25 cellular contexts compared by ENCODE assay signal in the genomic region with DNA sequence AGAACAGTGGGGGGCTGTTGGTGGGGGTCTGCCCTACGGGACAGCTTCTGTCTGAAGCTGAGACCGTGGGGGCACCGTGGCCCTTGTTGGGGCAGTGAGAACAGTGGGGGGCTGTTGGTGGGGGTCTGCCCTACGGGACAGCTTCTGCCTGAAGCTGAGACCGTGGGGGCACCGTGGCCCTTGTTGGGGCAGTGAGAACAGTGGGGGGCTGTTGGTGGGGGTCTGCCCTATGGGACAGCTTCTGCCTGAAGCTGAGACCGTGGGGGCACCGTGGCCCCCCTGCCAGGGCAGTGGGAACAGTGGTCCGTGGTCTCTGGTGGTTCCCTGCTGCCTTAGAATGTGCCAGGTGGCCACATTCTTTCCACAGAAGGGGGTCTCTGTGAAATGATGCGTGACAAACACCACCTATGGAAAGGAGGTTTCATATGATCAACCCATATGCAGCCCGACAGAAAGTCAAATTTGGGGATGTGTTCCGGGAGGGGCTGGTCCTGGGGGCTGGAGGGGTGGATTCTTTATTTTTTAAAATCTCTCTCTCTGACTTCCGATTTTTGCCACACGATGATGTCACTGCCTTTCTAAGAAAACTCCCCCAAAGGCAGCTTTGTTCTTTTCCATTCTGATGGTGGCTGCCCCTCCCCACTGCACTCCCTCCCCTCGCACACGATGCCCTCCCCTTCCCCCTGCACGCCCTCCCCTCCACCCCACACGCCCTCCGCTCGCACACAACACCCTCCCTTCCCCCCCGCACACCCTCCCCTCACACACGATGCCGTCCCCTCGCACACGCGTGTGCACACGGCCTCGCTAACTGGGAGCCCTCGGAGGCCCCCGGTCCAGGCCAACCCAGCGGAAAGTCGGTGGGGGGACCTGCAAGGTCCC.
DNase-seq lines count a peak whose midpoint lies in the region; ATAC-seq, FAIRE-seq and TF ChIP-seq lines count a peak whose summit lies in the region.
"Had no signal": no experiment of that assay in that cellular context is flagged by ENCODE, and none has a peak within 500 bp of the region (broad histone marks: within the 10 kb centered on the region; RNA-seq: fewer than 3 reads in every experiment).

No MANE protein-coding gene starts in this region.

- H3K9me3 Mint-ChIP-seq in natural killer cell treated with Interleukin-12 subunit alpha and Interleukin-12 subunit beta and Interleukin-15 and Interleukin-18, amount 100 ng/mL, for 72 hours = no peaks in the 10 kb centered on the region
- H3K9me3 Mint-ChIP-seq: CD4-positive, alpha-beta T cell; effector memory CD8-positive, alpha-beta T cell; nephron progenitor cell; type B pancreatic cell had no signal

- peaks cover 5% of the 10 kb centered on the region for H3K79me1 ChIP-seq in H1 (ENCODE audit: low read depth, low read length)

- peak overlapping the region; percentile 35 for H4K8ac ChIP-seq in H1 (ENCODE audit: extremely low read depth, insufficient read depth, low read length)

- peaks cover 0 to 4% of the 10 kb centered on the region in 2 donors for H3K4me1 Mint-ChIP-seq in natural killer cell treated with Interleukin-12 subunit alpha and Interleukin-12 subunit beta and Interleukin-15 and Interleukin-18, amount 100 ng/mL, for 72 hours (ENCODE audit: low read depth in 2 of 2)

- H3K27me3 ChIP-seq in H7 (ENCODE audit: control insufficient read depth, insufficient read depth, low read length) (no peaks in the 10 kb centered on the region), H1 (replicated peaks in 1 of 4; ENCODE audit: control insufficient read depth in 3 of 4, extremely low read depth in 1 of 4, insufficient read depth in 3 of 4, low read length in 3 of 4) (no peaks in the 10 kb centered on the region), tibial nerve (no peaks in the 10 kb centered on the region), suprapubic skin (peaks cover 3% of the 10 kb centered on the region)
- H3K27me3 ChIP-seq: right atrium auricular region had no signal

- TF ChIP-seq RAD21 in H1 (IDR thresholded peaks at IDR 0.05 in 1 of 2, conservative IDR thresholded peaks at IDR 0.05 in 1 of 2; ENCODE audit: low read depth in 2 of 2, low read length in 2 of 2) = no peak

- no peaks in the 10 kb centered on the region for H3K36me3 Mint-ChIP-seq in natural killer cell treated with Interleukin-12 subunit alpha and Interleukin-12 subunit beta and Interleukin-15 and Interleukin-18, amount 100 ng/mL, for 72 hours
- H3K36me3 Mint-ChIP-seq: type B pancreatic cell had no signal

- H2AFZ ChIP-seq in H1 (ENCODE audit: low read length) = no peak overlapping the region

- H3K27ac Mint-ChIP-seq in natural killer cell treated with Interleukin-12 subunit alpha and Interleukin-12 subunit beta and Interleukin-15 and Interleukin-18, amount 100 ng/mL, for 72 hours = no peak overlapping the region
- H3K27ac Mint-ChIP-seq: CD4-positive, alpha-beta T cell; effector memory CD8-positive, alpha-beta T cell; nephron progenitor cell; type B pancreatic cell had no signal

- no peak for ATAC-seq in HG02973 (IDR thresholded peaks at IDR 0.05; ENCODE audit: unreplicated experiment)
- no peak for ATAC-seq in natural killer cell treated with Interleukin-12 subunit alpha and Interleukin-12 subunit beta and Interleukin-15 and Interleukin-18, amount 100 ng/mL, for 72 hours
- ATAC-seq: effector memory CD8-positive, alpha-beta T cell; heart left ventricle; lower lobe of right lung; SK-N-SH treated with all-trans-retinoic acid at 6 μM for 48 hours had no signal

- no peak overlapping the region for H2BK12ac ChIP-seq in H1 (ENCODE audit: low read depth, low read length)

- H4K20me1 ChIP-seq in H1 (replicated peaks in 1 of 2; ENCODE audit: control insufficient read depth in 1 of 2, insufficient read depth in 2 of 2, low read length in 2 of 2) = peaks cover 2 to 24% of the 10 kb centered on the region in 2 experiments

- H3K4me1 ChIP-seq in H1 (replicated peaks in 1 of 4; ENCODE audit: control insufficient read depth in 3 of 4, insufficient read depth in 4 of 4, low read length in 3 of 4) = no peaks in the 10 kb centered on the region; a peak in 4 of 7 replicates
- H3K4me1 ChIP-seq in tibial nerve = peaks cover 0 to 65% (median 8%) of the 10 kb centered on the region in 4 donors
- H3K4me1 ChIP-seq in suprapubic skin = peaks cover 5% of the 10 kb centered on the region
- H3K4me1 ChIP-seq: heart left ventricle, lower lobe of right lung, right atrium auricular region, spleen had no signal

- H3K27ac ChIP-seq in H1 (ENCODE audit: low read depth, low read length) (no peak overlapping the region), tibial nerve (peak overlapping the region; percentile 13 to 78 (median 64)), suprapubic skin (no peak overlapping the region)
- H3K27ac ChIP-seq: coronary artery, heart left ventricle, lower lobe of right lung, right atrium auricular region, RWPE1, spleen had no signal

- no peak overlapping the region for H3K14ac ChIP-seq in H1 (ENCODE audit: insufficient read length)

- TF ChIP-seq CTCF in H1 (IDR thresholded peaks at IDR 0.05; ENCODE audit: control extremely low read depth in 1 of 3, insufficient read depth in 1 of 3, low read depth in 1 of 3, low read length in 3 of 3) = no peak
- TF ChIP-seq CTCF in tibial nerve (IDR thresholded peaks at IDR 0.05) = no peak
- no peak for TF ChIP-seq CTCF in suprapubic skin (IDR thresholded peaks at IDR 0.05)

- no peak for FAIRE-seq in H1 (lab: Jason Lieb, UNC)
- FAIRE-seq: GM12892 had no signal

- no peak overlapping the region for H4K5ac ChIP-seq in H1 (ENCODE audit: insufficient read length, low read depth, low read length)

- no peak overlapping the region for H3K56ac ChIP-seq in H1 (replicated peaks; ENCODE audit: insufficient read length, low read depth, low read length)

- no peak overlapping the region for H3K4me3 Mint-ChIP-seq in natural killer cell treated with Interleukin-12 subunit alpha and Interleukin-12 subunit beta and Interleukin-15 and Interleukin-18, amount 100 ng/mL, for 72 hours
- H3K4me3 Mint-ChIP-seq: CD4-positive, alpha-beta T cell; effector memory CD8-positive, alpha-beta T cell; nephron progenitor cell; type B pancreatic cell had no signal

- TF ChIP-seq POLR2A in H1 (IDR thresholded peaks at IDR 0.05; ENCODE audit: control extremely low read depth in 1 of 2, low read depth in 2 of 2, low read length in 2 of 2) (no peak), tibial nerve (IDR thresholded peaks at IDR 0.05) (no peak), suprapubic skin (IDR thresholded peaks at IDR 0.05) (no peak)

- H3K27me3 Mint-ChIP-seq in natural killer cell treated with Interleukin-12 subunit alpha and Interleukin-12 subunit beta and Interleukin-15 and Interleukin-18, amount 100 ng/mL, for 72 hours = no peaks in the 10 kb centered on the region
- H3K27me3 Mint-ChIP-seq: CD4-positive, alpha-beta T cell; type B pancreatic cell had no signal

- CTCF ChIA-PET in H1 (lab: Charles Lee; ENCODE audit: partially characterized antibody) = interaction anchor here (2.7 kb wide), 1 partner anchor 22 kb away, joined by 8 read pairs; no protein-coding TSS in a partner anchor

- no peak overlapping the region for H2BK20ac ChIP-seq in H1 (ENCODE audit: low read length)

- H2BK5ac ChIP-seq in H1 (ENCODE audit: low read depth, low read length) = no peak overlapping the region

- TF ChIP-seq EP300 in H1 (IDR thresholded peaks at IDR 0.05; ENCODE audit: borderline replicate concordance in 1 of 2, low read depth in 2 of 2, low read length in 2 of 2) (no peak), tibial nerve (IDR thresholded peaks at IDR 0.05) (peak in 1 of 2 donors; percentile 12), suprapubic skin (IDR thresholded peaks at IDR 0.05) (no peak)

- no peak overlapping the region for H3K4me2 ChIP-seq in H1 (ENCODE audit: insufficient read depth in 1 of 2, low read depth in 2 of 2, low read length in 2 of 2)

- 0 out of 2 replicates have a peak, but pooled peaks cover 2% of the 10 kb centered on the region for H3K23me2 ChIP-seq in H1 (ENCODE audit: low read depth, low read length)

- H3K23ac ChIP-seq in H1 (ENCODE audit: insufficient read length) = no peak overlapping the region

- DNase-seq in H7 (peak; percentile 70), NCI-H524 (lab: John Stamatoyannopoulos, UW) (peak; percentile 27 to 76), H1 (ENCODE audit: low read depth in 1 of 2, low spot score in 2 of 2) (no peak), tibial nerve (ENCODE audit: low spot score in 2 of 2) (no peak), suprapubic skin (ENCODE audit: low spot score in 2 of 2) (no peak)
- DNase-seq in natural killer cell treated with Interleukin-12 subunit alpha and Interleukin-12 subunit beta and Interleukin-15 and Interleukin-18, amount 100 ng/mL, for 72 hours (ENCODE audit: low spot score) = no peak
- DNase-seq: activated CD4-positive, alpha-beta T cell treated with anti-CD3 and anti-CD28 coated beads for 1 hour; activated naive CD4-positive, alpha-beta T cell; activated T-cell treated with anti-CD3 and anti-CD28 coated beads, Interleukin-2, amount 50 U/mL, for 48 hours; CD4-positive, alpha-beta T cell; effector memory CD8-positive, alpha-beta T cell; erythroblast; lower lobe of right lung; NCI-H1930; NCI-H345; nephron progenitor cell; spleen had no signal

- H3K4me3 ChIP-seq in H7 (ENCODE audit: insufficient read depth, low read depth, low read length) = no peak overlapping the region
- no peak overlapping the region for H3K4me3 ChIP-seq in H1 (ENCODE audit: extremely low read depth in 1 of 4, insufficient read depth in 2 of 4, low read depth in 3 of 4, low read length in 4 of 4)
- H3K4me3 ChIP-seq in tibial nerve = peak overlapping the region in 1 of 4 donors; percentile 25
- no peak overlapping the region for H3K4me3 ChIP-seq in suprapubic skin
- H3K4me3 ChIP-seq: coronary artery, heart left ventricle, lower lobe of right lung, right atrium auricular region, spleen had no signal

- no peak overlapping the region for H2BK15ac ChIP-seq in H1 (ENCODE audit: low read length)

- H3K9ac ChIP-seq in H1 (replicated peaks in 1 of 4; ENCODE audit: extremely low read depth in 1 of 4, low read depth in 3 of 4, low read length in 3 of 4) = no peak overlapping the region

- no peak overlapping the region for H2AK5ac ChIP-seq in H1 (ENCODE audit: low read depth, low read length)

- H4K91ac ChIP-seq in H1 (replicated peaks; ENCODE audit: insufficient read length, low read length) = no peak overlapping the region

- H3K36me3 ChIP-seq in H7 (replicated peaks; ENCODE audit: control insufficient read depth, insufficient read depth, low read length) (no peaks in the 10 kb centered on the region), H1 (ENCODE audit: control insufficient read depth in 2 of 4, insufficient read depth in 4 of 4, low read length in 3 of 4) (no peaks in the 10 kb centered on the region), tibial nerve (no peaks in the 10 kb centered on the region), suprapubic skin (no peaks in the 10 kb centered on the region)
- H3K36me3 ChIP-seq: heart left ventricle, lower lobe of right lung, right atrium auricular region, spleen had no signal

- H3K9me3 ChIP-seq in H1 (ENCODE audit: insufficient read depth in 2 of 2, low read depth in 1 of 2, low read length in 1 of 2) (no peaks in the 10 kb centered on the region), tibial nerve (no peaks in the 10 kb centered on the region), suprapubic skin (no peaks in the 10 kb centered on the region)
- H3K9me3 ChIP-seq: heart left ventricle, lower lobe of right lung, right atrium auricular region, spleen had no signal

- H2BK120ac ChIP-seq in H1 (replicated peaks; ENCODE audit: low read depth, low read length) = no peak overlapping the region

- no peak overlapping the region for H3K4ac ChIP-seq in H1 (replicated peaks; ENCODE audit: insufficient read length, low read depth, low read length)

- no peak overlapping the region for H3K18ac ChIP-seq in H1 (ENCODE audit: extremely low read depth, low read length)

- 83% methylated on average over 17 of the region's 32 CpGs; no CpG with 5 or more reads in 1 of the 2 experiments for WGBS in H1 (ENCODE audit: extremely low coverage in 1 of 2, insufficient coverage in 1 of 2, insufficient read length in 1 of 2, insufficient replicate concordance in 2 of 2, low coverage in 1 of 2, low lambda C conversion rate in 2 of 2, missing lambda C conversion rate in 1 of 2), 2 experiments
- WGBS in tibial nerve, 2 donors = 25 to 30% methylated on average over 26 to 29 of the region's 32 CpGs
- WGBS in suprapubic skin = 71% methylated on average over 27 of the region's 32 CpGs

- H3K79me2 ChIP-seq in H1 (ENCODE audit: control insufficient read depth in 1 of 2, insufficient read depth in 2 of 2, low read length in 2 of 2) = peaks cover 0 to 2% of the 10 kb centered on the region in 2 experiments; a peak in 1 of 4 replicates

- POLR2A ChIA-PET in H1 (lab: Charles Lee; ENCODE audit: partially characterized antibody) = interaction anchor here (1.3 kb wide), 1 partner anchor 16 kb away, joined by 3 read pairs; no protein-coding TSS in a partner anchor

Comparison
In these comparisons a context has a peak if more than half of its experiments do, and no peak if none do; other contexts are left out.
1. DNase-seq: peak in H7 (single experiment) and NCI-H524 (2 of 2); none in H1 (0 of 2), tibial nerve (0 of 2), suprapubic skin (0 of 2) and natural killer cell treated with Interleukin-12 subunit alpha and Interleukin-12 subunit beta and Interleukin-15 and Interleukin-18, amount 100 ng/mL, for 72 hours (single experiment).
2. H3K27ac ChIP-seq: peak in tibial nerve (4 of 4); none in H1 (single experiment) and suprapubic skin (single experiment).